Comparison of ENCODE assay signal across 10 cellular contexts in genomic region chr16:83992624-83993023, GRCh38. TPM values are rescaled to one million over a fixed set of nuclear protein-coding genes. Genes with fewer than 3 reads are reported as not detected.
DNase-seq lines count a peak whose midpoint lies in the region; ATAC-seq and TF ChIP-seq lines count a peak whose summit lies in the region.
"Had no signal": no experiment of that assay in that cellular context is flagged by ENCODE, and none has a peak within 500 bp of the region (broad histone marks: within the 10 kb centered on the region; RNA-seq: fewer than 3 reads in every experiment).

No MANE protein-coding gene starts in this region.

- no peak for DNase-seq in GM23338 (ENCODE audit: low spot score)
- peak in 43 of 58 donors; percentile 10 to 76 (median 35) for DNase-seq in anterior cingulate cortex (lab: John Stamatoyannopoulos, UW)
- DNase-seq in left ventricle myocardium superior: peak; percentile 55
- DNase-seq in skeletal muscle cell (ENCODE audit: low read depth): peak; percentile 7
- DNase-seq in amniotic stem cell (lab: John Stamatoyannopoulos, UW): no peak
- DNase-seq: stimulated activated naive CD4-positive, alpha-beta T cell; T-helper 1 cell had no signal

- no peaks in the 10 kb centered on the region for H3K79me2 ChIP-seq in GM23338 (replicated peaks; ENCODE audit: insufficient read depth)

- H3K27me3 ChIP-seq in GM23338 (ENCODE audit: insufficient read depth): no peaks in the 10 kb centered on the region

- no peak for TF ChIP-seq CTCF in GM23338 (conservative IDR thresholded peaks at IDR 0.05; ENCODE audit: low read depth in 2 of 2)

- no peaks in the 10 kb centered on the region for H3K9me2 ChIP-seq in GM23338 (ENCODE audit: insufficient read depth)

- intact Hi-C loops in left ventricle myocardium superior (cut with micrococcal nuclease): no loop called here

- H4K20me1 ChIP-seq in GM23338 (replicated peaks; ENCODE audit: insufficient read depth): no peaks in the 10 kb centered on the region

- no peak overlapping the region for H3K4me3 Mint-ChIP-seq in GM23338

- ATAC-seq in GM23338 (no peak), left ventricle myocardium superior (peak; percentile 70), HG03280 (IDR thresholded peaks at IDR 0.05; ENCODE audit: unreplicated experiment) (no peak), GM21423 (IDR thresholded peaks at IDR 0.05; ENCODE audit: unreplicated experiment) (no peak)

- H3K4me1 ChIP-seq in GM23338 (ENCODE audit: insufficient read depth): peaks cover 3% of the 10 kb centered on the region; the same call in 1 of the 2 replicates

- no peak overlapping the region for H3K4me2 ChIP-seq in GM23338
- H3K4me2 ChIP-seq: smooth muscle cell had no signal

- H3K4me1 Mint-ChIP-seq in GM23338: peaks cover 18% of the 10 kb centered on the region

- peaks cover 18% of the 10 kb centered on the region for H3K27me3 Mint-ChIP-seq in GM23338 (ENCODE audit: insufficient read depth, low read depth, poor library complexity)

- H3K9me3 Mint-ChIP-seq in GM23338: no peaks in the 10 kb centered on the region; the same call in 2 of the 3 replicates

- H3K27ac ChIP-seq in GM23338 (ENCODE audit: low read depth): no peak overlapping the region

- no peaks in the 10 kb centered on the region for H3K36me3 ChIP-seq in GM23338 (ENCODE audit: insufficient read depth)

- no peak overlapping the region for H2AFZ ChIP-seq in GM23338

- H3K27ac Mint-ChIP-seq in GM23338: peak overlapping the region; percentile 60; the same call in 1 of the 2 replicates

- H3K36me3 Mint-ChIP-seq in GM23338 (ENCODE audit: low read depth): no peaks in the 10 kb centered on the region

- H3K4me3 ChIP-seq in GM23338: no peak overlapping the region
- no peak overlapping the region for H3K4me3 ChIP-seq in skeletal muscle cell (ENCODE audit: low read depth, low read length)
- H3K4me3 ChIP-seq: smooth muscle cell had no signal

- H3F3A ChIP-seq in GM23338 (replicated peaks; ENCODE audit: low read depth): no peaks in the 10 kb centered on the region

TF ChIP-seq in GM23338, 12 proteins besides CTCF, POLR2A, EP300 and RAD21 (continues in another document):
- TF ChIP-seq CREB1 (CRISPR knock-in tag; IDR thresholded peaks at IDR 0.05; ENCODE audit: low read depth): no peak
- no peak for TF ChIP-seq EZH2phosphoT487 (IDR thresholded peaks at IDR 0.05; ENCODE audit: unreplicated experiment)
- no peak for TF ChIP-seq EZH2 (IDR thresholded peaks at IDR 0.05; ENCODE audit: low read depth, unreplicated experiment)
- TF ChIP-seq POLR2AphosphoS5 (IDR thresholded peaks at IDR 0.05; ENCODE audit: low read depth): no peak
- no peak for TF ChIP-seq NANOG (IDR thresholded peaks at IDR 0.05; ENCODE audit: borderline replicate concordance)
- no peak for TF ChIP-seq STAT1 (IDR thresholded peaks at IDR 0.05; ENCODE audit: unreplicated experiment)
- TF ChIP-seq JUNB (IDR thresholded peaks at IDR 0.05; ENCODE audit: unreplicated experiment): no peak
- TF ChIP-seq, protein P1, sequence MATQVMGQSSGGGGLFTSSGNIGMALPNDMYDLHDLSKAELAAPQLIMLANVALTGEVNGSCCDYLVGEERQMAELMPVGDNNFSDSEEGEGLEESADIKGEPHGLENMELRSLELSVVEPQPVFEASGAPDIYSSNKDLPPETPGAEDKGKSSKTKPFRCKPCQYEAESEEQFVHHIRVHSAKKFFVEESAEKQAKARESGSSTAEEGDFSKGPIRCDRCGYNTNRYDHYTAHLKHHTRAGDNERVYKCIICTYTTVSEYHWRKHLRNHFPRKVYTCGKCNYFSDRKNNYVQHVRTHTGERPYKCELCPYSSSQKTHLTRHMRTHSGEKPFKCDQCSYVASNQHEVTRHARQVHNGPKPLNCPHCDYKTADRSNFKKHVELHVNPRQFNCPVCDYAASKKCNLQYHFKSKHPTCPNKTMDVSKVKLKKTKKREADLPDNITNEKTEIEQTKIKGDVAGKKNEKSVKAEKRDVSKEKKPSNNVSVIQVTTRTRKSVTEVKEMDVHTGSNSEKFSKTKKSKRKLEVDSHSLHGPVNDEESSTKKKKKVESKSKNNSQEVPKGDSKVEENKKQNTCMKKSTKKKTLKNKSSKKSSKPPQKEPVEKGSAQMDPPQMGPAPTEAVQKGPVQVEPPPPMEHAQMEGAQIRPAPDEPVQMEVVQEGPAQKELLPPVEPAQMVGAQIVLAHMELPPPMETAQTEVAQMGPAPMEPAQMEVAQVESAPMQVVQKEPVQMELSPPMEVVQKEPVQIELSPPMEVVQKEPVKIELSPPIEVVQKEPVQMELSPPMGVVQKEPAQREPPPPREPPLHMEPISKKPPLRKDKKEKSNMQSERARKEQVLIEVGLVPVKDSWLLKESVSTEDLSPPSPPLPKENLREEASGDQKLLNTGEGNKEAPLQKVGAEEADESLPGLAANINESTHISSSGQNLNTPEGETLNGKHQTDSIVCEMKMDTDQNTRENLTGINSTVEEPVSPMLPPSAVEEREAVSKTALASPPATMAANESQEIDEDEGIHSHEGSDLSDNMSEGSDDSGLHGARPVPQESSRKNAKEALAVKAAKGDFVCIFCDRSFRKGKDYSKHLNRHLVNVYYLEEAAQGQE (IDR thresholded peaks at IDR 0.05; ENCODE audit: unreplicated experiment): no peak
- TF ChIP-seq, protein P2, sequence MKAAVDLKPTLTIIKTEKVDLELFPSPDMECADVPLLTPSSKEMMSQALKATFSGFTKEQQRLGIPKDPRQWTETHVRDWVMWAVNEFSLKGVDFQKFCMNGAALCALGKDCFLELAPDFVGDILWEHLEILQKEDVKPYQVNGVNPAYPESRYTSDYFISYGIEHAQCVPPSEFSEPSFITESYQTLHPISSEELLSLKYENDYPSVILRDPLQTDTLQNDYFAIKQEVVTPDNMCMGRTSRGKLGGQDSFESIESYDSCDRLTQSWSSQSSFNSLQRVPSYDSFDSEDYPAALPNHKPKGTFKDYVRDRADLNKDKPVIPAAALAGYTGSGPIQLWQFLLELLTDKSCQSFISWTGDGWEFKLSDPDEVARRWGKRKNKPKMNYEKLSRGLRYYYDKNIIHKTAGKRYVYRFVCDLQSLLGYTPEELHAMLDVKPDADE (IDR thresholded peaks at IDR 0.05): no peak
- no peak for TF ChIP-seq ZNF331 (CRISPR knock-in tag; IDR thresholded peaks at IDR 0.05; ENCODE audit: low read depth)
- TF ChIP-seq ZNF114 (CRISPR knock-in tag; IDR thresholded peaks at IDR 0.05): no peak

RNA-seq across cellular contexts. Expression of gene NECAB2, which starts 24.6 kb away (rescaled TPM):
- total RNA-seq in GM23338 (2014; rRNA removed; shearing (Covaris generic)): 1.4 and 1.6 TPM in 2 replicates
- polyA plus RNA-seq in GM23338 (2016; fragmentation: Nextera tagmentation; extraction: Ambion mirVana): 4.5 and 5.1 TPM in 2 replicates
- 0.84 TPM for total RNA-seq in left ventricle myocardium superior

RNA-seq across cellular contexts. Expression of gene OSGIN1, which starts 39.6 kb away (rescaled TPM):
- 0.89 and 1.6 TPM in 2 replicates for total RNA-seq in GM23338 (2014; rRNA removed; shearing (Covaris generic))
- polyA plus RNA-seq in GM23338 (2016; fragmentation: Nextera tagmentation; extraction: Ambion mirVana): 0.32 and 0.94 TPM in 2 replicates
- total RNA-seq in left ventricle myocardium superior: 4.7 TPM

RNA-seq across cellular contexts. Expression of gene SLC38A8, which starts 50.0 kb away (rescaled TPM):
- total RNA-seq in GM23338 (2014; rRNA removed; shearing (Covaris generic)): not detected in 2 replicates
- polyA plus RNA-seq in GM23338 (2016; fragmentation: Nextera tagmentation; extraction: Ambion mirVana): not detected in 2 replicates
- 2.0 TPM for total RNA-seq in left ventricle myocardium superior
- total RNA-seq: smooth muscle cell had no signal
- polyA plus RNA-seq: smooth muscle cell had no signal

Comparison
In these comparisons a context has a peak if more than half of its experiments do, and no peak if none do; other contexts are left out.
1. DNase-seq: peak in anterior cingulate cortex (43 of 58), left ventricle myocardium superior (single experiment) and skeletal muscle cell (single experiment); none in GM23338 (single experiment) and amniotic stem cell (single experiment).